Comparison of ENCODE assay signal across 19 cellular contexts in the genomic region with DNA sequence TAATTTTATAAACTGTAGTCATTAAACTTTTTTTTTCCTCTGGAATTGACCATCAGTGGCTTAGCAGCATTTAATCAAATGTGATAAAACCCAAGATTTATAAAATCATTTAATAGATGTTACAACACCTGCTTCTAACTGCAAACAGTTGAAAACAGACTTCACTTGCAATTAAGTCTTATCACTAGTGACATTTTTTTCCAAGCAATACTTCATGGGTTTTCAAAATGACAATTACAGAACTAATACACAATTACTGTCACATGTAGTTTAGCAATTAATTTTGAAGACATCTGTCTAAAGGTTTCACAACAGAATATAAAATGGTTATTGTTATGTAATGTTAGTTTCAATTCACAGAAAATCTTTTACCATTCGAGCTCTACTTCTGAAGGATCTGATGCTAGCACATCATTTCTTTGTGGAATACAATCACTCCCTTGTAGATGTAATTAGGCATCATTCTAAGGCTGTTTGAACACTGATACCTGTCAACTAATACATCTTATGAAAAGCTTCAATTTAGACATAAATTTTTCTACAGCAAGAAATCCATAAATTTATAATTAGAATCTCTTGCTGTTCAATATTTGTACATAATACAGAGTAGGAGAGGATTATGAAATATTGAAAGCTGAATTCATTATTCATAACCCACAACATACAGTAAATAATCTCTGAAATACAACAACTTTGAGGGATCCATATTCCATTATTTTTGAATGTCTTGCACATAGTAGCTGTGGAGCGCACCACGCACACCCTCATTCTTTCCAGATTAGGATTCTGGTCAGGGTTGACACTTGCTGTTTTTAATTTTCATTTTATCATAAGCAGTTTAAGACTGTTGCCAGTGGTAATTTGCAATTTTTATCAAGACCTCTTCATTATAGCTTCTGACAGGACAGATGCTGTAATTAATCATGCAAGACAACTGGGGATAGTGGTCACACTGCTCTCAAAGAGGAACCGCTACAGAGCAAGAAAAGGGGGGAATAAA.
DNase-seq lines count a peak whose midpoint lies in the region; ATAC-seq and TF ChIP-seq lines count a peak whose summit lies in the region.
"Had no signal": no experiment of that assay in that cellular context is flagged by ENCODE, and none has a peak within 500 bp of the region (broad histone marks: within the 10 kb centered on the region; RNA-seq: fewer than 3 reads in every experiment).

No MANE protein-coding gene starts in this region.

- peaks cover 17% of the 10 kb centered on the region for H3K27me3 Mint-ChIP-seq in glutamatergic neuron (ENCODE audit: unreplicated experiment)
- H3K27me3 Mint-ChIP-seq: B cell; CD4-positive, CD25-positive, alpha-beta regulatory T cell had no signal

- H3K4me3 ChIP-seq in heart right ventricle: no peak overlapping the region

- H3K27ac ChIP-seq in heart right ventricle: no peak overlapping the region

- no peaks in the 10 kb centered on the region for H3K36me3 ChIP-seq in heart right ventricle

- peak; percentile 37 for DNase-seq in DMS 273 (lab: John Stamatoyannopoulos, UW; ENCODE audit: unreplicated experiment)
- DNase-seq in DMS 273 treated with DMSO at 0.1 percent for 48 hours (lab: John Stamatoyannopoulos, UW): no peak
- peak; percentile 21 for DNase-seq in NCI-H748 (lab: John Stamatoyannopoulos, UW; ENCODE audit: unreplicated experiment)
- DNase-seq in NCI-H748 treated with DMSO at 0.1 percent for 48 hours (lab: John Stamatoyannopoulos, UW): no peak
- DNase-seq in NCI-H69 (lab: John Stamatoyannopoulos, UW): peak; percentile 29
- DNase-seq in glutamatergic neuron: no peak
- no peak for DNase-seq in COR-L47 (lab: John Stamatoyannopoulos, UW)
- DNase-seq in heart right ventricle: no peak
- DNase-seq: Calu3; CD4-positive, CD25-positive, alpha-beta regulatory T cell; DMS79 treated with DMSO at 0.1 percent for 48 hours; H7; HFFc6; KG1; PC-3; RPMI8226; SHP77 treated with DMSO at 0.1 percent for 48 hours; T1000 had no signal

- intact Hi-C loops in heart right ventricle (cut with DNase I): no loop called here

- H3K4me1 ChIP-seq in heart right ventricle: no peaks in the 10 kb centered on the region

- H3K27me3 ChIP-seq in heart right ventricle: peaks cover 0 to 8% (median 0%) of the 10 kb centered on the region in 7 donors

- H3K9me3 ChIP-seq in heart right ventricle: peaks cover 0 to 6% (median 0%) of the 10 kb centered on the region in 11 donors

- H3K36me3 Mint-ChIP-seq in glutamatergic neuron (ENCODE audit: unreplicated experiment): peaks cover 19% of the 10 kb centered on the region
- H3K36me3 Mint-ChIP-seq: CD4-positive, CD25-positive, alpha-beta regulatory T cell had no signal

- H3K4me3 Mint-ChIP-seq in glutamatergic neuron (ENCODE audit: unreplicated experiment): peak overlapping the region; percentile 16
- H3K4me3 Mint-ChIP-seq: B cell; CD4-positive, CD25-positive, alpha-beta regulatory T cell; HFFc6 had no signal

- TF ChIP-seq CTCF in glutamatergic neuron (IDR thresholded peaks at IDR 0.05; ENCODE audit: partially characterized antibody, unreplicated experiment): no peak
- TF ChIP-seq CTCF in heart right ventricle (IDR thresholded peaks at IDR 0.05): no peak

- H3K4me1 Mint-ChIP-seq in glutamatergic neuron (ENCODE audit: low read depth, unreplicated experiment): peaks cover 59% of the 10 kb centered on the region
- H3K4me1 Mint-ChIP-seq: B cell; CD4-positive, CD25-positive, alpha-beta regulatory T cell had no signal

- H3K27ac Mint-ChIP-seq in glutamatergic neuron (ENCODE audit: unreplicated experiment): peak overlapping the region; percentile 95
- H3K27ac Mint-ChIP-seq: B cell; CD4-positive, CD25-positive, alpha-beta regulatory T cell; HFFc6 had no signal

- peaks cover 15% of the 10 kb centered on the region for H3K9me3 Mint-ChIP-seq in glutamatergic neuron (ENCODE audit: unreplicated experiment)

- 87 to 90% methylated on average over 4 of the region's 4 CpGs for WGBS in heart right ventricle, 2 donors

- ATAC-seq in heart right ventricle: no peak
- ATAC-seq: PC-3 had no signal

Comparison
In these comparisons a context has a peak if more than half of its experiments do, and no peak if none do; other contexts are left out.
1. DNase-seq: peak in DMS 273 (single experiment), NCI-H748 (single experiment) and NCI-H69 (single experiment); none in DMS 273 treated with DMSO at 0.1 percent for 48 hours (single experiment), NCI-H748 treated with DMSO at 0.1 percent for 48 hours (single experiment), glutamatergic neuron (single experiment), COR-L47 (single experiment) and heart right ventricle (0 of 2).